Comparison of ENCODE assay signal across 9 cellular contexts in genomic region chr1:236516929-236517704, GRCh38. TPM values are rescaled to one million over a fixed set of nuclear protein-coding genes. Genes with fewer than 3 reads are reported as not detected.
DNase-seq lines count a peak whose midpoint lies in the region; ATAC-seq lines count a peak whose summit lies in the region.
"Had no signal": no experiment of that assay in that cellular context is flagged by ENCODE, and none has a peak within 500 bp of the region (broad histone marks: within the 10 kb centered on the region; RNA-seq: fewer than 3 reads in every experiment).

No MANE protein-coding gene starts in this region.

- H3K27me3 Mint-ChIP-seq in activated CD4-positive, alpha-beta T cell treated with anti-CD3 and anti-CD28 coated beads, Interleukin-2, amount 10 ng/mL, durations not matched to agents 24 days and 14 days = no peaks in the 10 kb centered on the region
- H3K27me3 Mint-ChIP-seq in effector memory CD8-positive, alpha-beta T cell = no peaks in the 10 kb centered on the region
- H3K27me3 Mint-ChIP-seq in stimulated activated naive CD8-positive, alpha-beta T cell treated with anti-CD3 and anti-CD28 coated beads, Interleukin-15, Interleukin-2, amounts not matched to agents 100 ng/mL and 50 ng/mL, for 24 hours = no peaks in the 10 kb centered on the region
- H3K27me3 Mint-ChIP-seq: dendritic cell treated with granulocyte-macrophage colony-stimulating factor and Interleukin-4, amounts not matched to agents 40 ng/mL and 50 ng/mL, for 4 days had no signal

- H3K4me1 ChIP-seq in SJCRH30 = peaks cover 25% of the 10 kb centered on the region

- peaks cover 2% of the 10 kb centered on the region for H3K36me3 Mint-ChIP-seq in activated CD4-positive, alpha-beta T cell treated with anti-CD3 and anti-CD28 coated beads, Interleukin-2, amount 10 ng/mL, durations not matched to agents 24 days and 14 days (ENCODE audit: low read depth)
- no peaks in the 10 kb centered on the region for H3K36me3 Mint-ChIP-seq in effector memory CD8-positive, alpha-beta T cell (ENCODE audit: insufficient read depth)
- no peaks in the 10 kb centered on the region for H3K36me3 Mint-ChIP-seq in stimulated activated naive CD8-positive, alpha-beta T cell treated with anti-CD3 and anti-CD28 coated beads, Interleukin-15, Interleukin-2, amounts not matched to agents 100 ng/mL and 50 ng/mL, for 24 hours (ENCODE audit: low read depth)

- no peaks in the 10 kb centered on the region for H3K9me3 Mint-ChIP-seq in activated CD4-positive, alpha-beta T cell treated with anti-CD3 and anti-CD28 coated beads, Interleukin-2, amount 10 ng/mL, durations not matched to agents 24 days and 14 days
- H3K9me3 Mint-ChIP-seq in effector memory CD8-positive, alpha-beta T cell = no peaks in the 10 kb centered on the region
- H3K9me3 Mint-ChIP-seq in stimulated activated naive CD8-positive, alpha-beta T cell treated with anti-CD3 and anti-CD28 coated beads, Interleukin-15, Interleukin-2, amounts not matched to agents 100 ng/mL and 50 ng/mL, for 24 hours = no peaks in the 10 kb centered on the region
- H3K9me3 Mint-ChIP-seq: dendritic cell treated with granulocyte-macrophage colony-stimulating factor and Interleukin-4, amounts not matched to agents 40 ng/mL and 50 ng/mL, for 4 days had no signal

- no peaks in the 10 kb centered on the region for H3K27me3 ChIP-seq in SJCRH30

- peak overlapping the region; percentile 27 for H3K4me3 ChIP-seq in SJCRH30

- peak overlapping the region; percentile 72 for H3K4me3 Mint-ChIP-seq in activated CD4-positive, alpha-beta T cell treated with anti-CD3 and anti-CD28 coated beads, Interleukin-2, amount 10 ng/mL, durations not matched to agents 24 days and 14 days
- H3K4me3 Mint-ChIP-seq in effector memory CD8-positive, alpha-beta T cell = peak overlapping the region; percentile 51 to 58
- peak overlapping the region; percentile 67 for H3K4me3 Mint-ChIP-seq in stimulated activated naive CD8-positive, alpha-beta T cell treated with anti-CD3 and anti-CD28 coated beads, Interleukin-15, Interleukin-2, amounts not matched to agents 100 ng/mL and 50 ng/mL, for 24 hours
- H3K4me3 Mint-ChIP-seq: dendritic cell treated with granulocyte-macrophage colony-stimulating factor and Interleukin-4, amounts not matched to agents 40 ng/mL and 50 ng/mL, for 4 days had no signal

- H3K36me3 ChIP-seq in SJCRH30 = no peaks in the 10 kb centered on the region

- peak; percentile 84 for DNase-seq in activated CD4-positive, alpha-beta T cell treated with anti-CD3 and anti-CD28 coated beads, Interleukin-2, amount 10 ng/mL, durations not matched to agents 24 days and 14 days
- DNase-seq in activated CD4-positive, alpha-beta T cell treated with anti-CD3 and anti-CD28 coated beads for 1 hour = no peak
- DNase-seq in SJCRH30 = peak in 1 of 2 experiments; percentile 59
- peak in 2 of 3 experiments; percentile 10 to 12 for DNase-seq in effector memory CD8-positive, alpha-beta T cell
- DNase-seq in foreskin melanocyte = no peak

- H3K27ac ChIP-seq in SJCRH30 = peak overlapping the region; percentile 81

- no peaks in the 10 kb centered on the region for H3K9me3 ChIP-seq in SJCRH30 (replicated peaks)

- ATAC-seq in effector memory CD8-positive, alpha-beta T cell (replicated peaks) = peak; percentile 96
- ATAC-seq in HG03442 (IDR thresholded peaks at IDR 0.05; ENCODE audit: unreplicated experiment) = no peak
- ATAC-seq in HG02973 (IDR thresholded peaks at IDR 0.05; ENCODE audit: unreplicated experiment) = no peak

- peaks cover 21% of the 10 kb centered on the region for H3K4me1 Mint-ChIP-seq in activated CD4-positive, alpha-beta T cell treated with anti-CD3 and anti-CD28 coated beads, Interleukin-2, amount 10 ng/mL, durations not matched to agents 24 days and 14 days
- H3K4me1 Mint-ChIP-seq in effector memory CD8-positive, alpha-beta T cell (ENCODE audit: low read depth in 2 of 2) = peaks cover 15 to 16% of the 10 kb centered on the region in 2 donors
- peaks cover 15% of the 10 kb centered on the region for H3K4me1 Mint-ChIP-seq in stimulated activated naive CD8-positive, alpha-beta T cell treated with anti-CD3 and anti-CD28 coated beads, Interleukin-15, Interleukin-2, amounts not matched to agents 100 ng/mL and 50 ng/mL, for 24 hours (ENCODE audit: low read depth)

- peak overlapping the region; percentile 64 for H3K27ac Mint-ChIP-seq in activated CD4-positive, alpha-beta T cell treated with anti-CD3 and anti-CD28 coated beads, Interleukin-2, amount 10 ng/mL, durations not matched to agents 24 days and 14 days
- peak overlapping the region; percentile 72 to 90 for H3K27ac Mint-ChIP-seq in effector memory CD8-positive, alpha-beta T cell
- H3K27ac Mint-ChIP-seq in stimulated activated naive CD8-positive, alpha-beta T cell treated with anti-CD3 and anti-CD28 coated beads, Interleukin-15, Interleukin-2, amounts not matched to agents 100 ng/mL and 50 ng/mL, for 24 hours = peak overlapping the region; percentile 60
- H3K27ac Mint-ChIP-seq: dendritic cell treated with granulocyte-macrophage colony-stimulating factor and Interleukin-4, amounts not matched to agents 40 ng/mL and 50 ng/mL, for 4 days had no signal

- intact Hi-C loops in activated CD4-positive, alpha-beta T cell treated with anti-CD3 and anti-CD28 coated beads, Interleukin-2, amount 10 ng/mL, durations not matched to agents 24 days and 14 days (cut with micrococcal nuclease) = no loop called here

RNA-seq across cellular contexts. Expression of gene LGALS8, which starts 6.7 kb away (rescaled TPM):
- total RNA-seq in activated CD4-positive, alpha-beta T cell treated with anti-CD3 and anti-CD28 coated beads, Interleukin-2, amount 10 ng/mL, durations not matched to agents 24 days and 14 days = 68.9 and 71.9 TPM in 2 replicates
- total RNA-seq in SJCRH30 (2014; rRNA removed; shearing (Covaris generic)) = 13.3 and 15.0 TPM in 2 replicates

Comparison
In these comparisons a context has a peak if more than half of its experiments do, and no peak if none do; other contexts are left out.
1. DNase-seq: peak in activated CD4-positive, alpha-beta T cell treated with anti-CD3 and anti-CD28 coated beads, Interleukin-2, amount 10 ng/mL, durations not matched to agents 24 days and 14 days (single experiment) and effector memory CD8-positive, alpha-beta T cell (2 of 3); none in activated CD4-positive, alpha-beta T cell treated with anti-CD3 and anti-CD28 coated beads for 1 hour (single experiment) and foreskin melanocyte (single experiment).
2. Peak in every context shown above with its lines, with median percentiles within 50 percentile points of each other: H3K27ac Mint-ChIP-seq and H3K4me3 Mint-ChIP-seq.